ENCODE assay signal across 8 cellular contexts in the genomic region with DNA sequence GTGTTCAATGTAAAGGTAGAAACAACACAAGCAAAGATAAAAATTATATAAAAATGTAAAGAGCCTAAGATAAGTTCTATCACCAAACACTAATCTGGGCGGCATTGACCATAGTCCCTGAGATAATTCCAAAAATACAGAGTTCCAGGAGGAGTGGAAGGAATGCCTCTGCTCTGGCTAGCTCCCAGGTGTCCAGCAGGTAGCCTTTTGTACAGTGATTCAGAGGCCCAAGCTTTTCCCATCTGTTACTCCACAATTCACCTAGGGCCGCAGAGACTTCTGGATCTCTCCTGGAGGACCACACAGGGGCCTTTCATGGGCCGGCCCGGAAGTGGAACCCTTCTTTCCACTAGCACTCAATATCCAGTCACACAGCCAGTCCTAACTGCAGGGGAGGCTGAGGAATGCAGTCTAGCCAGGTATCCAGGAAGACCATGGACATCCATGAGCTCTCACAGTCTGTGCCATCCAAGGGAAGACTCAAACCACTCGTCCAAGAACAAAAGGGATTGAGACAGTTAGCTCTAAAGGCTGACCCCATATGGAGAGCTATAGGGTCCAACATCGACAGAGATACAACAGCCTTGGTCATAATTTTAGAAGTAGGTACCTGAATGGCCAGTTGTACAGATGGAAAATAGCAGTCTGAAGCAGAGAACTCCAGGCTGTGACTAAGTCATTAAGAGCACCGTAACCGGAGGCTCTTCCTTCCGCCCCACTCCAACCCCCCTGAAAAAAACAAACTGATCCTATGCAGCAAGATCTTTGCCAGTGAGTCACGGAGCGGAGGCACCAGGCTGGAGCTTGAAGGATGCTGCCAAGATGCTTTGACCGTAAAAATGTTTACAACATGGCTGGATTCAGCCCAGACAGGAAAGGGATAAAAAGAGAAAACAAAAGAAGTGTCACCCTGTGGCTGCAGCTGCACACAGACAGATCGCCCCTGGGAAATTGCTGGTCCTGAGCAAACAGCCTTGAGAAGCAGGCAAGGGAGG.
DNase-seq lines count a peak whose midpoint lies in the region; ATAC-seq, FAIRE-seq and TF ChIP-seq lines count a peak whose summit lies in the region.

No MANE protein-coding gene starts in this region.

- DNase-seq in ACHN (peak; percentile 67), HT1080 (ENCODE audit: low read depth) (peak; percentile 97), bronchial epithelial cell (ENCODE audit: low read depth) (peak; percentile 95), mesenchymal stem cell (peak; percentile 95), NCI-H1930 (lab: John Stamatoyannopoulos, UW) (no peak), hippocampal formation (lab: John Stamatoyannopoulos, UW) (no peak)
- DNase-seq in activated CD4-positive, alpha-beta T cell treated with anti-CD3 and anti-CD28 coated beads, Interleukin-2, amount 50 U/mL, for 4 hours: no peak

- peak overlapping the region; percentile 81 for H2BK120ac ChIP-seq in mesenchymal stem cell (ENCODE audit: low read depth, low read length)

- WGBS in mesenchymal stem cell: 37% methylated on average over 13 of the region's 13 CpGs

- H3K4me3 ChIP-seq in bronchial epithelial cell (ENCODE audit: low read depth, low read length) (no peak overlapping the region), mesenchymal stem cell (ENCODE audit: insufficient read depth in 1 of 2, low read depth in 1 of 2, low read length in 2 of 2) (peak overlapping the region in 1 of 2 experiments; percentile 44)

- peak overlapping the region; percentile 24 for H2AK5ac ChIP-seq in mesenchymal stem cell (ENCODE audit: low read length, severe bottlenecking)

- peak; percentile 64 for FAIRE-seq in bronchial epithelial cell (lab: Jason Lieb, UNC)

- TF ChIP-seq CTCF in bronchial epithelial cell (IDR thresholded peaks at IDR 0.05; ENCODE audit: insufficient read depth, low read length, severe bottlenecking): no peak

- in situ Hi-C loops in ACHN (cut with HindIII; ENCODE audit: low pct_ligation_motif_present, low pct_unique_long_range_greater_than_20kb, low sequenced_read_pairs): no loop called here

- H3K4me1 ChIP-seq in mesenchymal stem cell (ENCODE audit: control insufficient read depth, insufficient read depth, low read depth, low read length): peaks cover 8% of the 10 kb centered on the region

- peak overlapping the region; percentile 39 for H3K27ac ChIP-seq in mesenchymal stem cell (ENCODE audit: low read length, poor library complexity, severe bottlenecking)

- peak overlapping the region; percentile 10 for H2BK5ac ChIP-seq in mesenchymal stem cell (ENCODE audit: low read depth, low read length, poor library complexity, severe bottlenecking)

- peak overlapping the region; percentile 79 for H4K8ac ChIP-seq in mesenchymal stem cell (ENCODE audit: low read length)

- no peak overlapping the region for H2AFZ ChIP-seq in mesenchymal stem cell (ENCODE audit: low read depth, low read length)

- peak overlapping the region; percentile 33 to 70 for H2BK12ac ChIP-seq in mesenchymal stem cell (ENCODE audit: low read length in 2 of 2)

- no peak overlapping the region for H3K9ac ChIP-seq in mesenchymal stem cell (ENCODE audit: low read length)

- H3K23ac ChIP-seq in mesenchymal stem cell (ENCODE audit: low read length in 2 of 2): no peak overlapping the region

- H3K4ac ChIP-seq in mesenchymal stem cell (ENCODE audit: low read depth in 1 of 2, low read length in 2 of 2): peak overlapping the region; percentile 19

- H3K18ac ChIP-seq in mesenchymal stem cell (ENCODE audit: low read depth in 1 of 2, low read length in 2 of 2): peak overlapping the region; percentile 50 to 82

- peak overlapping the region in 1 of 2 experiments; percentile 1 for H3K14ac ChIP-seq in mesenchymal stem cell (ENCODE audit: low read length in 2 of 2)

- H3K36me3 ChIP-seq in bronchial epithelial cell (ENCODE audit: control insufficient read depth, insufficient read depth, low read length) (no peaks in the 10 kb centered on the region), mesenchymal stem cell (ENCODE audit: control insufficient read depth in 1 of 2, insufficient read depth in 2 of 2, low read depth in 1 of 2, low read length in 2 of 2) (no peaks in the 10 kb centered on the region)

- H3K9me3 ChIP-seq in mesenchymal stem cell (ENCODE audit: control insufficient read depth, low read length): no peaks in the 10 kb centered on the region

- H2BK15ac ChIP-seq in mesenchymal stem cell (ENCODE audit: low read depth, poor library complexity, severe bottlenecking): peak overlapping the region; percentile 84

- no peak overlapping the region for H3K4me2 ChIP-seq in mesenchymal stem cell (ENCODE audit: low read length, poor library complexity, severe bottlenecking)

- peak overlapping the region; percentile 92 for H4K91ac ChIP-seq in mesenchymal stem cell (ENCODE audit: low read length)

- no peaks in the 10 kb centered on the region for H3K27me3 ChIP-seq in bronchial epithelial cell (ENCODE audit: control insufficient read depth, insufficient read depth, low read length)
- peaks cover 0 to under 1% of the 10 kb centered on the region in 2 experiments for H3K27me3 ChIP-seq in mesenchymal stem cell (ENCODE audit: control insufficient read depth in 1 of 2, insufficient read depth in 1 of 2, low read length in 2 of 2)

- no peaks in the 10 kb centered on the region for H3K79me1 ChIP-seq in mesenchymal stem cell (replicated peaks; ENCODE audit: low read length, poor library complexity, severe bottlenecking)

- ATAC-seq in GM21737 (IDR thresholded peaks at IDR 0.05; ENCODE audit: unreplicated experiment): no peak

Comparison
In these comparisons a context has a peak if more than half of its experiments do, and no peak if none do; other contexts are left out.
1. DNase-seq: peak in ACHN (single experiment), HT1080 (single experiment), bronchial epithelial cell (single experiment) and mesenchymal stem cell (single experiment); none in NCI-H1930 (0 of 2), activated CD4-positive, alpha-beta T cell treated with anti-CD3 and anti-CD28 coated beads, Interleukin-2, amount 50 U/mL, for 4 hours (0 of 2) and hippocampal formation (0 of 2).